ENCODE assay signal across 11 cellular contexts in the genomic region with DNA sequence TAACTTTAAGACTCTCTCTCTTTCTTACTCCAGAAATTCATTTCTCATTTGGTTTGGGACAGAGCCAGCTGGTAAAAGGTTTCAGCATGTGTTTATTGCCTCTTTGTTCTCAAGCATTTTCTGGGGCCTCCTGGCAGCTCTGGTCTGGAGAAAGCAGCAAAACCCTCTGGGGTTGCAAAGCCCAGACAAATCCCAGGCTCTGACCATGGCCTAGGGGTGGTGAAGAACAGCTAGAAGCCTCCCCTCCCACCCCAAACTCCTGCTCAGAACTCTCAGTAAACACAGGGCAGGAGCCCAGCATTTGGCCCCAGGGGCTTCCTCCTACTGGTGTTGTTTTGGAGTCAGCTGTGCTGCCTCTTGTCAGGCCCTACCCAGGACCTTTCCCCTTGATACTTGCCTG.
DNase-seq lines count a peak whose midpoint lies in the region; ATAC-seq and TF ChIP-seq lines count a peak whose summit lies in the region.
"Had no signal": no experiment of that assay in that cellular context is flagged by ENCODE, and none has a peak within 500 bp of the region (broad histone marks: within the 10 kb centered on the region; RNA-seq: fewer than 3 reads in every experiment).

No MANE protein-coding gene starts in this region.

- DNase-seq in brain pericyte (ENCODE audit: low read depth, low spot score), result peak; percentile 74
- DNase-seq in iris pigment epithelial cell (ENCODE audit: low read depth), result peak; percentile 78
- DNase-seq in stromal cell of bone marrow (ENCODE audit: low read depth), result peak; percentile 81
- DNase-seq in activated CD4-positive, alpha-beta T cell treated with anti-CD3 and anti-CD28 coated beads, Interleukin-2, amount 50 U/mL, for 48 hours, result no peak
- no peak for DNase-seq in stimulated activated CD4-positive, alpha-beta T cell treated with anti-CD3 and anti-CD28 coated beads, Interleukin-15, amount 100 ng/mL, for 24 hours
- DNase-seq: endodermal cell; posterior cingulate gyrus; stimulated activated naive CD8-positive, alpha-beta T cell treated with anti-CD3 and anti-CD28 coated beads, Interleukin-15, amount 100 ng/mL, for 72 hours had no signal

- no peak overlapping the region; the same call in 1 of the 2 replicates for H3K27ac ChIP-seq in HEK293 (ENCODE audit: extremely low read depth, low read depth, low read length)

- TF ChIP-seq CTCF in HEK293 (tag by site-specific recombination; IDR thresholded peaks at IDR 0.05), result no peak

- no peaks in the 10 kb centered on the region for H3K9me3 ChIP-seq in HEK293 (ENCODE audit: control insufficient read depth, insufficient read depth, low read depth, low read length)

- no peaks in the 10 kb centered on the region for H3K36me3 ChIP-seq in HEK293 (ENCODE audit: control insufficient read depth in 2 of 2, insufficient read depth in 1 of 2, low read length in 2 of 2)

- POLR2A ChIA-PET in HEK293 (lab: Yijun Ruan, JAX), result no interaction called here

- H3K4me3 ChIP-seq in HEK293 (ENCODE audit: low read depth, low read length), result no peak overlapping the region

- peaks cover 7% of the 10 kb centered on the region for H3K4me1 ChIP-seq in HEK293 (ENCODE audit: control insufficient read depth, insufficient read depth, low read length)

- CTCF ChIA-PET in HEK293 (lab: Yijun Ruan, JAX), result interaction anchor here (0.6 kb wide), 1 partner anchor 220 kb away, joined by 6 read pairs; no protein-coding TSS in a partner anchor

- no peak for ATAC-seq in GM21528 (IDR thresholded peaks at IDR 0.05; ENCODE audit: low FRiP score, unreplicated experiment)
- ATAC-seq in GM21786 (IDR thresholded peaks at IDR 0.05; ENCODE audit: unreplicated experiment), result no peak
- ATAC-seq: stimulated activated naive CD8-positive, alpha-beta T cell treated with anti-CD3 and anti-CD28 coated beads, Interleukin-15, amount 100 ng/mL, for 72 hours had no signal

TF ChIP-seq in HEK293, 187 proteins besides CTCF, POLR2A, EP300 and RAD21:
- TF ChIP-seq EGR2 (tag by site-specific recombination; IDR thresholded peaks at IDR 0.05; ENCODE audit: low read depth) (no peak), FEZF1 (tag by site-specific recombination; IDR thresholded peaks at IDR 0.05) (peak; percentile 53), ZNF174 (tag by site-specific recombination; IDR thresholded peaks at IDR 0.05) (no peak), ZNF341 (tag by site-specific recombination; IDR thresholded peaks at IDR 0.05; ENCODE audit: low read depth) (peak; percentile 43), ZIC2 (tag by site-specific recombination; IDR thresholded peaks at IDR 0.05) (peak; percentile 89)
TF ChIP-seq in HEK293: peak in this region for 3.

Comparison
In these comparisons a context has a peak if more than half of its experiments do, and no peak if none do; other contexts are left out.
1. DNase-seq: peak in brain pericyte (single experiment), iris pigment epithelial cell (single experiment) and stromal cell of bone marrow (single experiment); none in activated CD4-positive, alpha-beta T cell treated with anti-CD3 and anti-CD28 coated beads, Interleukin-2, amount 50 U/mL, for 48 hours (0 of 2) and stimulated activated CD4-positive, alpha-beta T cell treated with anti-CD3 and anti-CD28 coated beads, Interleukin-15, amount 100 ng/mL, for 24 hours (single experiment).